In the genomic region with DNA sequence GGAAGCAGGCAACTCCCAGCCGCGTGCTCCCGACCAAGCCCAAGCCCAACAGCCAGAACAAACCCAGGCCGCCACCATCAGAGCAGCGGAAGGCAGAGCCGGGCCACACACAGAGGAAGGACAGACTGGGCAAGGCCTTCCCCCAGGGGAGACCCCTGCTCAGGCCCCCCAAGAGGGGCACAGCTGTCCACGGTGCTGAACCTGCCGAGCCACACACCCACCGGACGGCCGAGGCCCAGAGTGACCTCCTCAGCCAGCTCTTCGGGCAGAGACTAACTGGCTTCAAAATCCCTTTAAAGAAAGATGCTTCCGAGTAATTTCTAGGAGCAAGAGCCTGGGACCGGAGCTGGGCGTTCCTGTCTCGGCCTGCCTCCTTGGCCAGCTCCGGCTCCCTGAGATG, we compare ENCODE assay signal across 2 cellular contexts.
A peak's percentile ranks its signal among the peaks of the same experiment; 100 is the strongest.
TF ChIP-seq lines count a peak whose summit lies in the region.

No MANE protein-coding gene starts in this region.

TF ChIP-seq in HepG2, 621 proteins besides CTCF, POLR2A, EP300 and RAD21:
- no peak for TF ChIP-seq ZNF24 (IDR thresholded peaks at IDR 0.05)
- no peak for TF ChIP-seq ZNF468 (CRISPR knock-in tag; IDR thresholded peaks at IDR 0.05)
- no peak for TF ChIP-seq ZNF850 (CRISPR knock-in tag; conservative IDR thresholded peaks at IDR 0.05)
- TF ChIP-seq, protein P1, sequence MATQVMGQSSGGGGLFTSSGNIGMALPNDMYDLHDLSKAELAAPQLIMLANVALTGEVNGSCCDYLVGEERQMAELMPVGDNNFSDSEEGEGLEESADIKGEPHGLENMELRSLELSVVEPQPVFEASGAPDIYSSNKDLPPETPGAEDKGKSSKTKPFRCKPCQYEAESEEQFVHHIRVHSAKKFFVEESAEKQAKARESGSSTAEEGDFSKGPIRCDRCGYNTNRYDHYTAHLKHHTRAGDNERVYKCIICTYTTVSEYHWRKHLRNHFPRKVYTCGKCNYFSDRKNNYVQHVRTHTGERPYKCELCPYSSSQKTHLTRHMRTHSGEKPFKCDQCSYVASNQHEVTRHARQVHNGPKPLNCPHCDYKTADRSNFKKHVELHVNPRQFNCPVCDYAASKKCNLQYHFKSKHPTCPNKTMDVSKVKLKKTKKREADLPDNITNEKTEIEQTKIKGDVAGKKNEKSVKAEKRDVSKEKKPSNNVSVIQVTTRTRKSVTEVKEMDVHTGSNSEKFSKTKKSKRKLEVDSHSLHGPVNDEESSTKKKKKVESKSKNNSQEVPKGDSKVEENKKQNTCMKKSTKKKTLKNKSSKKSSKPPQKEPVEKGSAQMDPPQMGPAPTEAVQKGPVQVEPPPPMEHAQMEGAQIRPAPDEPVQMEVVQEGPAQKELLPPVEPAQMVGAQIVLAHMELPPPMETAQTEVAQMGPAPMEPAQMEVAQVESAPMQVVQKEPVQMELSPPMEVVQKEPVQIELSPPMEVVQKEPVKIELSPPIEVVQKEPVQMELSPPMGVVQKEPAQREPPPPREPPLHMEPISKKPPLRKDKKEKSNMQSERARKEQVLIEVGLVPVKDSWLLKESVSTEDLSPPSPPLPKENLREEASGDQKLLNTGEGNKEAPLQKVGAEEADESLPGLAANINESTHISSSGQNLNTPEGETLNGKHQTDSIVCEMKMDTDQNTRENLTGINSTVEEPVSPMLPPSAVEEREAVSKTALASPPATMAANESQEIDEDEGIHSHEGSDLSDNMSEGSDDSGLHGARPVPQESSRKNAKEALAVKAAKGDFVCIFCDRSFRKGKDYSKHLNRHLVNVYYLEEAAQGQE (IDR thresholded peaks at IDR 0.05; ENCODE audit: borderline replicate concordance in 1 of 2, low read depth in 1 of 2, low read length in 2 of 2), result peak; percentile 21 to 76; a peak in 3 of 4 replicates
- TF ChIP-seq AGO1 (IDR thresholded peaks at IDR 0.05; ENCODE audit: low read depth, low read length, poor library complexity, severe bottlenecking), result no peak
- no peak for TF ChIP-seq ZNF264 (CRISPR knock-in tag; IDR thresholded peaks at IDR 0.05)

TF ChIP-seq in Ishikawa, 13 proteins besides CTCF, POLR2A, EP300 and RAD21:
- TF ChIP-seq CEBPB (IDR thresholded peaks at IDR 0.05) (no peak), TEAD4 (IDR thresholded peaks at IDR 0.05) (no peak), FOXM1 (IDR thresholded peaks at IDR 0.05; ENCODE audit: borderline replicate concordance, low read depth) (no peak), YY1 (IDR thresholded peaks at IDR 0.05; ENCODE audit: low read depth) (no peak), TAF1 (IDR thresholded peaks at IDR 0.05; ENCODE audit: low read depth) (no peak), ZBTB7A (IDR thresholded peaks at IDR 0.05; ENCODE audit: low read depth) (peak; percentile 54; the same call in 1 of the 2 replicates), EGR1 (IDR thresholded peaks at IDR 0.05) (no peak), TCF12 (IDR thresholded peaks at IDR 0.05; ENCODE audit: low read depth) (no peak)
- TF ChIP-seq, protein P2, sequence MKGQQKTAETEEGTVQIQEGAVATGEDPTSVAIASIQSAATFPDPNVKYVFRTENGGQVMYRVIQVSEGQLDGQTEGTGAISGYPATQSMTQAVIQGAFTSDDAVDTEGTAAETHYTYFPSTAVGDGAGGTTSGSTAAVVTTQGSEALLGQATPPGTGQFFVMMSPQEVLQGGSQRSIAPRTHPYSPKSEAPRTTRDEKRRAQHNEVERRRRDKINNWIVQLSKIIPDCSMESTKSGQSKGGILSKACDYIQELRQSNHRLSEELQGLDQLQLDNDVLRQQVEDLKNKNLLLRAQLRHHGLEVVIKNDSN (IDR thresholded peaks at IDR 0.05), result no peak
- TF ChIP-seq, protein P1 (IDR thresholded peaks at IDR 0.05; ENCODE audit: low read depth), result peak; percentile 74
- TF ChIP-seq, protein P3, sequence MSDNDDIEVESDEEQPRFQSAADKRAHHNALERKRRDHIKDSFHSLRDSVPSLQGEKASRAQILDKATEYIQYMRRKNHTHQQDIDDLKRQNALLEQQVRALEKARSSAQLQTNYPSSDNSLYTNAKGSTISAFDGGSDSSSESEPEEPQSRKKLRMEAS (IDR thresholded peaks at IDR 0.05), result no peak
